In the genomic region with DNA sequence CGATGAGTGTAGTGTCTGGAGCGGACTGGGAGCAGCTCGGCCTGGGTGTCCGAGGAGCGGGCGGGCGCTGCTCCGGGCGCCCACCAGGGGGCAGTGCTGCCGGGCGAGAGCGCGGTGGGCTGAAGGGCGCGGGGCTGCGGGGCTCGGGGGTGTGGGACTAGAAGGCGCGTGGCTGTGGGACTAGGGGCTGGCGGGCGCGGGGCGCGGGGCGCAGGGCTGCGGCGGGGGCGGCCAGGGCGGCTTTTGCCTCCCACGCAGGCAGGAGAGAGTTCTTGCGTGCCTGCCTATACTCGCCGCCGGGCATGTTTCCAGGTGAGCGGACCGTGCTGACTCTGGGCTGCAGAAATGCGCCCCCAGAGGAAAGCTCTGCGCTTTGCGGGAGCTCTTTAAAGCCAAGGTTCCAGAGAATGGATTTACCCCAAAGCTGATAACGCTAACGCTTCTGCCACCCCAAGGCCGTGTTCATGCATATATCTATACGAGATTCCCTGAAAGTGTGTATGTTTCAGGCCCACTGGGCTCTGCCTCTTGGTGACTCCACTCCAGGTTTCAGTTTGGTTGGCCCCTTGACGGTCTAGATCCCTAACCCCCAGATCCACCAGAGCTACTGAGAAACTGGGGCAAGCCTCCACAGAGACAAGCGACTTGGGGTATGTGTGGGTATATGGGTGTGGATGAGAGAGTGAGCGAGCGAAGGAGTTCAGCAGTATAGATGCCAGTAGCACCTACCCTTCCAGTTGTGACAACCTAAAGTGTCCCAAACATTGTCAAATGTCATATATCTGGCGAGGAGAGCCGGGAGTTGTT, we compare ENCODE assay signal across 8 cellular contexts. TPM values are rescaled to one million over a fixed set of nuclear protein-coding genes. Genes with fewer than 3 reads are reported as not detected.
DNase-seq lines count a peak whose midpoint lies in the region; ATAC-seq and TF ChIP-seq lines count a peak whose summit lies in the region.

No MANE protein-coding gene starts in this region.

- H3K9me2 ChIP-seq in PC-3 (replicated peaks; ENCODE audit: low read length) = no peaks in the 10 kb centered on the region

- H3K27ac Mint-ChIP-seq in activated T-helper 17 cell treated with anti-CD3 and anti-CD28 coated beads, Interleukin-2, amount 50 U/mL, for 72 hours = peak overlapping the region; percentile 17
- H3K27ac Mint-ChIP-seq in neural progenitor cell = no peak overlapping the region
- no peak overlapping the region for H3K27ac Mint-ChIP-seq in stimulated activated naive CD8-positive, alpha-beta T cell treated with anti-CD3 and anti-CD28 coated beads, Interleukin-15, Interleukin-2, amounts not matched to agents 100 ng/mL and 50 ng/mL, for 24 hours

- POLR2A ChIA-PET in BJ (lab: Charles Lee) = interaction anchor here (0.5 kb wide), 1 partner anchor 424 kb away, joined by 6 read pairs; no protein-coding TSS in a partner anchor
- POLR2A ChIA-PET in PC-3 (lab: Charles Lee; ENCODE audit: unreplicated experiment) = no interaction called here

- intact Hi-C loops in PC-3 (cut with micrococcal nuclease) = loop anchor here (2.0 to 5.0 kb wide), 2 partner anchors 177 to 458 kb away; no protein-coding TSS in a partner anchor

- no peaks in the 10 kb centered on the region for H4K20me1 ChIP-seq in PC-3 (ENCODE audit: low read length)
- no peaks in the 10 kb centered on the region for H4K20me1 ChIP-seq in neural progenitor cell (ENCODE audit: low read depth)

- peak overlapping the region; percentile 76 for H3K4me3 Mint-ChIP-seq in activated T-helper 17 cell treated with anti-CD3 and anti-CD28 coated beads, Interleukin-2, amount 50 U/mL, for 72 hours
- H3K4me3 Mint-ChIP-seq in neural progenitor cell = peak overlapping the region; percentile 89
- peak overlapping the region; percentile 84 for H3K4me3 Mint-ChIP-seq in stimulated activated naive CD8-positive, alpha-beta T cell treated with anti-CD3 and anti-CD28 coated beads, Interleukin-15, Interleukin-2, amounts not matched to agents 100 ng/mL and 50 ng/mL, for 24 hours

- no peaks in the 10 kb centered on the region for H3K27me3 Mint-ChIP-seq in activated T-helper 17 cell treated with anti-CD3 and anti-CD28 coated beads, Interleukin-2, amount 50 U/mL, for 72 hours
- H3K27me3 Mint-ChIP-seq in neural progenitor cell (ENCODE audit: insufficient read depth, low read depth) = peaks cover 6% of the 10 kb centered on the region
- H3K27me3 Mint-ChIP-seq in stimulated activated naive CD8-positive, alpha-beta T cell treated with anti-CD3 and anti-CD28 coated beads, Interleukin-15, Interleukin-2, amounts not matched to agents 100 ng/mL and 50 ng/mL, for 24 hours = peaks cover under 1% of the 10 kb centered on the region

- H3K36me3 ChIP-seq in BJ (ENCODE audit: control insufficient read depth, insufficient read depth, low read length) = no peaks in the 10 kb centered on the region
- H3K36me3 ChIP-seq in PC-3 (ENCODE audit: low read depth, low read length) = no peaks in the 10 kb centered on the region
- H3K36me3 ChIP-seq in neural progenitor cell = no peaks in the 10 kb centered on the region

- TF ChIP-seq CTCF in BJ (IDR thresholded peaks at IDR 0.05; ENCODE audit: insufficient read depth, low read depth, low read length) (peak; percentile 52), PC-3 (conservative IDR thresholded peaks at IDR 0.05; ENCODE audit: low read depth, low read length) (peak; percentile 72), fibroblast of villous mesenchyme (IDR thresholded peaks at IDR 0.05; ENCODE audit: insufficient read depth, low read depth, low read length) (peak; percentile 71), neural progenitor cell (IDR thresholded peaks at IDR 0.05) (peak; percentile 83)

- DNase-seq in BJ (ENCODE audit: low read depth) = no peak
- peak; percentile 96 for DNase-seq in GM19238 (ENCODE audit: insufficient read length, low spot score)
- DNase-seq in PC-3 = peak; percentile 67
- peak; percentile 58 for DNase-seq in fibroblast of villous mesenchyme (ENCODE audit: low read depth)
- peak; percentile 84 for DNase-seq in neural progenitor cell (ENCODE audit: low spot score)

- H3K4me1 ChIP-seq in PC-3 (ENCODE audit: insufficient read depth, low read length) (no peaks in the 10 kb centered on the region), neural progenitor cell (no peaks in the 10 kb centered on the region)

- H3K9ac ChIP-seq in PC-3 (ENCODE audit: low read length) = no peak overlapping the region
- H3K9ac ChIP-seq in neural progenitor cell = no peak overlapping the region

- H3K9me3 ChIP-seq in PC-3 (ENCODE audit: low read length) (no peaks in the 10 kb centered on the region), neural progenitor cell (ENCODE audit: low read depth) (no peaks in the 10 kb centered on the region)

- no TSS peak for BruUV-seq in PC-3 (replicated peaks; lab: Mats Ljungman, UMichigan)

- H2AFZ ChIP-seq in PC-3 (ENCODE audit: low read length) (peak overlapping the region; percentile 92), neural progenitor cell (replicated peaks) (peak overlapping the region; percentile 92)

- H3K27ac ChIP-seq in PC-3 (ENCODE audit: low read length) (no peak overlapping the region), neural progenitor cell (no peak overlapping the region)

- H3K4me3 ChIP-seq in BJ (ENCODE audit: low read depth, low read length) = peak overlapping the region; percentile 26
- H3K4me3 ChIP-seq in PC-3 (ENCODE audit: low read length) = peak overlapping the region; percentile 74
- H3K4me3 ChIP-seq in fibroblast of villous mesenchyme (ENCODE audit: low read depth, low read length) = peak overlapping the region; percentile 33
- peak overlapping the region; percentile 75 for H3K4me3 ChIP-seq in neural progenitor cell

- no peaks in the 10 kb centered on the region for H3F3A ChIP-seq in PC-3 (ENCODE audit: low read length, unreplicated experiment)
- no peaks in the 10 kb centered on the region for H3F3A ChIP-seq in neural progenitor cell (ENCODE audit: low read depth)

- no peaks in the 10 kb centered on the region for H3K9me3 Mint-ChIP-seq in activated T-helper 17 cell treated with anti-CD3 and anti-CD28 coated beads, Interleukin-2, amount 50 U/mL, for 72 hours
- peaks cover 6% of the 10 kb centered on the region for H3K9me3 Mint-ChIP-seq in neural progenitor cell
- H3K9me3 Mint-ChIP-seq in stimulated activated naive CD8-positive, alpha-beta T cell treated with anti-CD3 and anti-CD28 coated beads, Interleukin-15, Interleukin-2, amounts not matched to agents 100 ng/mL and 50 ng/mL, for 24 hours = no peaks in the 10 kb centered on the region

- H3K4me2 ChIP-seq in PC-3 (ENCODE audit: low read length) = peak overlapping the region; percentile 84
- peak overlapping the region; percentile 73 for H3K4me2 ChIP-seq in neural progenitor cell

- ATAC-seq in HG03354 (IDR thresholded peaks at IDR 0.05; ENCODE audit: poor library complexity, severe bottlenecking, unreplicated experiment) (peak; percentile 97), PC-3 (peak; percentile 96)
- peak; percentile 94 for ATAC-seq in activated T-helper 17 cell treated with anti-CD3 and anti-CD28 coated beads, Interleukin-2, amount 50 U/mL, for 72 hours (replicated peaks)

- no peaks in the 10 kb centered on the region; the same call in 1 of the 2 replicates for H3K27me3 ChIP-seq in BJ (ENCODE audit: control insufficient read depth, insufficient read depth, low read length)
- H3K27me3 ChIP-seq in PC-3 (ENCODE audit: low read length) = no peaks in the 10 kb centered on the region
- H3K27me3 ChIP-seq in neural progenitor cell = no peaks in the 10 kb centered on the region

- CTCF ChIA-PET in BJ (lab: Yijun Ruan, JAX) (interaction anchor here (0.6 to 6.1 kb wide), 26 partner anchors 9 to 483 kb away, joined by 3 to 48 read pairs (median 4); a partner anchor contains a TSS), PC-3 (lab: Charles Lee) (interaction anchor here (0.5 to 1.0 kb wide), 10 partner anchors 11 to 1055 kb away, joined by 3 to 5 read pairs (median 4); no protein-coding TSS in a partner anchor)

- H3K79me2 ChIP-seq in PC-3 (ENCODE audit: low read length) (no peaks in the 10 kb centered on the region), neural progenitor cell (ENCODE audit: low read depth) (no peaks in the 10 kb centered on the region)

- H3K36me3 Mint-ChIP-seq in activated T-helper 17 cell treated with anti-CD3 and anti-CD28 coated beads, Interleukin-2, amount 50 U/mL, for 72 hours (ENCODE audit: low read depth) = no peaks in the 10 kb centered on the region
- H3K36me3 Mint-ChIP-seq in neural progenitor cell = no peaks in the 10 kb centered on the region
- no peaks in the 10 kb centered on the region for H3K36me3 Mint-ChIP-seq in stimulated activated naive CD8-positive, alpha-beta T cell treated with anti-CD3 and anti-CD28 coated beads, Interleukin-15, Interleukin-2, amounts not matched to agents 100 ng/mL and 50 ng/mL, for 24 hours (ENCODE audit: low read depth)

- peaks cover 6% of the 10 kb centered on the region for H3K4me1 Mint-ChIP-seq in activated T-helper 17 cell treated with anti-CD3 and anti-CD28 coated beads, Interleukin-2, amount 50 U/mL, for 72 hours
- peaks cover 8% of the 10 kb centered on the region for H3K4me1 Mint-ChIP-seq in neural progenitor cell
- H3K4me1 Mint-ChIP-seq in stimulated activated naive CD8-positive, alpha-beta T cell treated with anti-CD3 and anti-CD28 coated beads, Interleukin-15, Interleukin-2, amounts not matched to agents 100 ng/mL and 50 ng/mL, for 24 hours (ENCODE audit: low read depth) = peaks cover 8% of the 10 kb centered on the region

RNA-seq across cellular contexts. Expression of a gene that starts 56.2 kb away (rescaled TPM):
- polyA plus RNA-seq in BJ (2011; rRNA removed) = 1.4 and 1.8 TPM in 2 replicates
- polyA minus RNA-seq in BJ (2011; rRNA and poly(A)+ RNA removed) = 2.7 and 2.8 TPM in 2 replicates
- total RNA-seq in PC-3 (2014; rRNA removed) (2.4 and 4.4 TPM in 2 replicates), fibroblast of villous mesenchyme (0.64 and 4.7 TPM in 2 replicates), neural progenitor cell (ENCODE audit: low replicate concordance) (5.6 and 8.1 TPM in 2 replicates)
- 1 to 10 TPM; 2.9 to 3.1 TPM for total RNA-seq in activated T-helper 17 cell treated with anti-CD3 and anti-CD28 coated beads, Interleukin-2, amount 50 U/mL, for 72 hours
